In the genomic region with DNA sequence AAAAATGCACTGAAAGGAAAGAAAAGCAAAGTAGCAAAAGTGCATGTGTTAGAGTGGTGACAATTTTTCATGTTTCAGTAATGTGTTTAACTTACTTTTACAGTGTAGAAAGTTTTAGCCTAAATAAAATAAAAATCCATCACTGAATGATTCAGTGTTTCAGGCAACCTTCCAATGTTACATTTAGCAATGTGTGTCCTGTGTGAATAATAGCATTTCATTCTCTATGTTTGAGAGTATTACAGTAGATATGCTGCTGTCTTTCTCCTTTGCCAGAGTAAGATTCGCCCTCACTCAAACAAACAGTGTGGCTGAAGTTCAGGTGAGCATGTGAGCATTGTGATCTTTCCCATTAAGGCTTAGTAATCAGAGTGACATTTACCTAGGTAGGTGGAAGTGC, we compare ENCODE assay signal across 16 cellular contexts.
DNase-seq lines count a peak whose midpoint lies in the region; TF ChIP-seq lines count a peak whose summit lies in the region.
"Had no signal": no experiment of that assay in that cellular context is flagged by ENCODE, and none has a peak within 500 bp of the region (broad histone marks: within the 10 kb centered on the region; RNA-seq: fewer than 3 reads in every experiment).

No MANE protein-coding gene starts in this region.

- no peaks in the 10 kb centered on the region for H4K20me1 ChIP-seq in osteoblast (ENCODE audit: insufficient read depth, low read length)

- H3K4me3 ChIP-seq in AG10803 (ENCODE audit: low read length): no peak overlapping the region
- H3K4me3 ChIP-seq in osteoblast (ENCODE audit: insufficient read depth, low read length): peak overlapping the region; percentile 4
- H3K4me3 ChIP-seq in ovary: no peak overlapping the region
- no peak overlapping the region for H3K4me3 ChIP-seq in vagina

- intact Hi-C loops in ovary (cut with DNase I): no loop called here
- intact Hi-C loops in vagina (cut with DNase I): no loop called here

- TF ChIP-seq EP300 in ovary (IDR thresholded peaks at IDR 0.05): no peak

- H3K27ac ChIP-seq in osteoblast (ENCODE audit: low read depth, low read length) (peak overlapping the region; percentile 73), ovary (no peak overlapping the region), vagina (no peak overlapping the region)
- H3K27ac ChIP-seq: C4-2B, RWPE1 had no signal

- H3K27me3 ChIP-seq in osteoblast (ENCODE audit: insufficient read depth, low read length) (no peaks in the 10 kb centered on the region), ovary (no peaks in the 10 kb centered on the region), vagina (no peaks in the 10 kb centered on the region)

- DNase-seq in AG10803 (ENCODE audit: low read depth): peak; percentile 58
- peak; percentile 17 for DNase-seq in NCI-H226
- DNase-seq in dedifferentiated amniotic fluid mesenchymal stem cell (ENCODE audit: extremely low spot score): peak; percentile 52
- peak; percentile 88 for DNase-seq in osteoblast (ENCODE audit: insufficient read length, low spot score, missing footprints)
- no peak for DNase-seq in NCI-H2196 (lab: John Stamatoyannopoulos, UW; ENCODE audit: unreplicated experiment)
- DNase-seq in HT-29 (ENCODE audit: low spot score): no peak
- DNase-seq in ovary: no peak
- no peak for DNase-seq in vagina (ENCODE audit: extremely low spot score in 2 of 2)
- DNase-seq: activated CD4-positive, alpha-beta T cell treated with anti-CD3 and anti-CD28 coated beads for 36 hours; activated naive CD4-positive, alpha-beta T cell treated with anti-CD3 and anti-CD28 coated beads, Interleukin-2, amount 50 U/mL, for 16 hours; cerebellar nuclear complex; GOT3; left ventricle myocardium superior; natural killer cell had no signal

- no peaks in the 10 kb centered on the region for H3K79me2 ChIP-seq in osteoblast (ENCODE audit: insufficient read depth, low read length)

- H3K36me3 ChIP-seq in osteoblast (ENCODE audit: insufficient read depth, low read length) (peaks cover 24% of the 10 kb centered on the region), ovary (no peaks in the 10 kb centered on the region), vagina (no peaks in the 10 kb centered on the region)

- 39 to 70% (median 48%) methylated on average over 1 of the region's 1 CpG for WGBS in ovary, 3 donors

- H3K4me2 ChIP-seq in osteoblast (ENCODE audit: insufficient read depth, low read length): peak overlapping the region; percentile 56

- peaks cover 12% of the 10 kb centered on the region for H3K4me1 ChIP-seq in osteoblast (ENCODE audit: insufficient read depth, low read length)
- no peaks in the 10 kb centered on the region for H3K4me1 ChIP-seq in ovary (ENCODE audit: insufficient read depth)
- no peaks in the 10 kb centered on the region for H3K4me1 ChIP-seq in vagina

- no peak for TF ChIP-seq POLR2A in ovary (IDR thresholded peaks at IDR 0.05)
- no peak for TF ChIP-seq POLR2A in vagina (IDR thresholded peaks at IDR 0.05)

- no peak overlapping the region for H2AFZ ChIP-seq in osteoblast (ENCODE audit: low read length)

- TF ChIP-seq CTCF in AG10803 (conservative IDR thresholded peaks at IDR 0.05; ENCODE audit: low read length) (no peak), osteoblast (IDR thresholded peaks at IDR 0.05; ENCODE audit: extremely low read depth, low read depth, low read length) (no peak), ovary (IDR thresholded peaks at IDR 0.05) (no peak), vagina (IDR thresholded peaks at IDR 0.05) (no peak)

- H3K9me3 ChIP-seq in osteoblast (ENCODE audit: low read depth, low read length): no peaks in the 10 kb centered on the region
- H3K9me3 ChIP-seq in ovary: no peaks in the 10 kb centered on the region
- H3K9me3 ChIP-seq in vagina: no peaks in the 10 kb centered on the region

Comparison
In these comparisons a context has a peak if more than half of its experiments do, and no peak if none do; other contexts are left out.
1. DNase-seq: peak in AG10803 (single experiment), NCI-H226 (single experiment), dedifferentiated amniotic fluid mesenchymal stem cell (single experiment) and osteoblast (single experiment); none in NCI-H2196 (single experiment), HT-29 (single experiment), ovary (0 of 5) and vagina (0 of 2).